ENCODE assay signal across 8 cellular contexts in genomic region chr15:49155110-49155833, GRCh38. TPM values are rescaled to one million over a fixed set of nuclear protein-coding genes. Genes with fewer than 3 reads are reported as not detected.
DNase-seq lines count a peak whose midpoint lies in the region; ATAC-seq, FAIRE-seq and TF ChIP-seq lines count a peak whose summit lies in the region.

COPS2 (minus strand) TSS chr15:49155599; CDS start chr15:49155578, 21 bp downstream.

- peak; percentile 85 for FAIRE-seq in endothelial cell of umbilical vein (lab: Jason Lieb, UNC)

- BruUV-seq in endothelial cell of umbilical vein (replicated peaks; lab: Mats Ljungman, UMichigan): TSS peak; percentile 41

- H3K27ac ChIP-seq in OCI-LY3 (ENCODE audit: low read length): peak within 1 kb of the TSS; percentile 62
- peak within 1 kb of the TSS; percentile 62 for H3K27ac ChIP-seq in endothelial cell of umbilical vein (ENCODE audit: insufficient read depth, low read depth, low read length)

- H3K4me3 ChIP-seq in OCI-LY3 (ENCODE audit: low read length) (peak within 1 kb of the TSS; percentile 82), endothelial cell of umbilical vein (replicated peaks in 1 of 3; ENCODE audit: insufficient read depth in 1 of 3, low read depth in 1 of 3, low read length in 3 of 3) (peak within 1 kb of the TSS; percentile 82 to 96 (median 83))

- peak; percentile 92 for ATAC-seq in GM21515 (IDR thresholded peaks at IDR 0.05; ENCODE audit: unreplicated experiment)

- CTCF ChIA-PET in endothelial cell of umbilical vein (lab: Charles Lee): interaction anchor here (0.8 to 3.4 kb wide), 14 partner anchors 10 to 990 kb away, joined by 3 to 26 read pairs (median 4); partner anchors contain the start of genes GALK2 and SECISBP2L

- intact Hi-C loops in endothelial cell of umbilical vein (cut with micrococcal nuclease): loop anchor here (1.0 to 10.0 kb wide), 9 partner anchors 15 to 990 kb away; partner anchors contain the start of genes DUT, FAM227B, FBN1 and GALK2

- H3K36me3 ChIP-seq in OCI-LY3 (replicated peaks; ENCODE audit: low read depth, low read length): peaks cover 8% of the 10 kb centered on the region
- no peaks in the 10 kb centered on the region for H3K36me3 ChIP-seq in endothelial cell of umbilical vein (ENCODE audit: control insufficient read depth in 2 of 2, extremely low read depth in 1 of 2, insufficient read depth in 2 of 2, low read length in 2 of 2)

- no peaks in the 10 kb centered on the region for H3K9me1 ChIP-seq in endothelial cell of umbilical vein (replicated peaks; ENCODE audit: control insufficient read depth, extremely low read depth, insufficient read depth, low read length)

- TF ChIP-seq POLR2A in endothelial cell of umbilical vein (IDR thresholded peaks at IDR 0.05; ENCODE audit: low read depth, low read length): peak; percentile 60

- dilution Hi-C loops in endothelial cell of umbilical vein (cut with MboI; ENCODE audit: extremely low pct_ligation_motif_present, low sequenced_read_pairs): no loop called here

- H3K79me2 ChIP-seq in OCI-LY3 (ENCODE audit: low read length) (peaks cover 60% of the 10 kb centered on the region), endothelial cell of umbilical vein (ENCODE audit: control insufficient read depth, insufficient read depth, low read length) (peaks cover 71% of the 10 kb centered on the region)

- H3K27me3 ChIP-seq in OCI-LY3 (ENCODE audit: low read depth, low read length) (no peaks in the 10 kb centered on the region), endothelial cell of umbilical vein (ENCODE audit: control insufficient read depth in 2 of 2, insufficient read depth in 2 of 2, low read length in 2 of 2) (no peaks in the 10 kb centered on the region)

- H3K9ac ChIP-seq in OCI-LY3 (ENCODE audit: low read length) (peak within 1 kb of the TSS; percentile 86), endothelial cell of umbilical vein (replicated peaks; ENCODE audit: extremely low read depth, insufficient read depth, low read length) (peak within 1 kb of the TSS; percentile 89)

- TF ChIP-seq CTCF in OCI-LY3 (IDR thresholded peaks at IDR 0.05; ENCODE audit: low read depth, low read length) (no peak), endothelial cell of umbilical vein (IDR thresholded peaks at IDR 0.05; ENCODE audit: extremely low read depth in 1 of 2, insufficient read depth in 1 of 2, low read depth in 1 of 2, low read length in 2 of 2) (no peak)

- H4K20me1 ChIP-seq in OCI-LY3 (ENCODE audit: insufficient read depth, low read length): peaks cover 17% of the 10 kb centered on the region
- H4K20me1 ChIP-seq in endothelial cell of umbilical vein (replicated peaks; ENCODE audit: control insufficient read depth, extremely low read depth, insufficient read depth, low read length): peaks cover 7% of the 10 kb centered on the region

- H2AFZ ChIP-seq in OCI-LY3 (ENCODE audit: low read depth, low read length): peak within 1 kb of the TSS; percentile 77
- peak within 1 kb of the TSS; percentile 79 for H2AFZ ChIP-seq in endothelial cell of umbilical vein (ENCODE audit: low read depth, low read length)

- DNase-seq in D341Med (ENCODE audit: low spot score) (peak; percentile 85), HuH-7 (ENCODE audit: low spot score) (peak; percentile 58), activated T-cell treated with anti-CD3 and anti-CD28 coated beads for 1 hour (ENCODE audit: low read depth) (peak; percentile 85), endothelial cell of umbilical vein (ENCODE audit: low read depth, low spot score) (peak; percentile 99), midbrain (lab: John Stamatoyannopoulos, UW) (peak; percentile 99)
- peak; percentile 84 to 88 for DNase-seq in stimulated activated CD8-positive, alpha-beta memory T cell treated with anti-CD3 and anti-CD28 coated beads, Interleukin-2, amount 100 ng/mL, for 1 hour (ENCODE audit: low read depth in 2 of 2)

- H3K4me2 ChIP-seq in OCI-LY3 (ENCODE audit: low read length) (peak within 1 kb of the TSS; percentile 98), endothelial cell of umbilical vein (ENCODE audit: insufficient read depth, low read length) (peak within 1 kb of the TSS; percentile 100)

- H3K4me1 ChIP-seq in OCI-LY3 (ENCODE audit: low read length) (peaks cover 22% of the 10 kb centered on the region), endothelial cell of umbilical vein (ENCODE audit: control insufficient read depth, extremely low read depth, insufficient read depth, low read length) (peaks cover 23% of the 10 kb centered on the region)

- POLR2A ChIA-PET in endothelial cell of umbilical vein (lab: Charles Lee): interaction anchor here (0.6 to 1.7 kb wide), 3 partner anchors 15 to 1191 kb away, joined by 3 to 9 read pairs (median 7); partner anchors contain the start of gene GALK2

- H3K9me3 ChIP-seq in OCI-LY3 (ENCODE audit: insufficient read depth, low read length) (no peaks in the 10 kb centered on the region), endothelial cell of umbilical vein (replicated peaks; ENCODE audit: control insufficient read depth, insufficient read depth, low read length) (no peaks in the 10 kb centered on the region)

TF ChIP-seq in endothelial cell of umbilical vein, 7 proteins besides CTCF, POLR2A, EP300 and RAD21:
- TF ChIP-seq FOS (IDR thresholded peaks at IDR 0.05; ENCODE audit: borderline replicate concordance, insufficient read depth, low read length): no peak
- no peak for TF ChIP-seq GATA2 (IDR thresholded peaks at IDR 0.05; ENCODE audit: insufficient read depth, insufficient read length, low read depth, low read length)
- TF ChIP-seq POLR2AphosphoS5 (IDR thresholded peaks at IDR 0.05; ENCODE audit: insufficient read depth, low read depth, low read length): peak; percentile 67
- no peak for TF ChIP-seq MAX (IDR thresholded peaks at IDR 0.05; ENCODE audit: insufficient read depth, insufficient read length)
- TF ChIP-seq JUN (IDR thresholded peaks at IDR 0.05; ENCODE audit: borderline replicate concordance, insufficient read depth, insufficient read length, low read depth): peak; percentile 23
- TF ChIP-seq EZH2 (IDR thresholded peaks at IDR 0.05; ENCODE audit: borderline replicate concordance, low read depth, low read length, severe bottlenecking): no peak
- TF ChIP-seq MYC (IDR thresholded peaks at IDR 0.05; ENCODE audit: low read depth, low read length): no peak

RNA-seq across cellular contexts. Expression of gene COPS2, which starts in this region (rescaled TPM):
- 74.9 and 79.3 TPM in 2 replicates for total RNA-seq in endothelial cell of umbilical vein
- 14.8 and 20.2 TPM in 2 replicates for polyA plus RNA-seq in endothelial cell of umbilical vein
- polyA plus RNA-seq in endothelial cell of umbilical vein (2011; cell fraction: cytosol; rRNA removed): 42.2 and 42.6 TPM in 2 replicates
- 22.2 and 32.4 TPM in 2 replicates for polyA plus RNA-seq in endothelial cell of umbilical vein (2011; cell fraction: nucleus; rRNA removed)
- 50.1 and 99.1 TPM in 2 replicates for polyA plus RNA-seq in endothelial cell of umbilical vein (2012)
- polyA minus RNA-seq in endothelial cell of umbilical vein: 21.7 and 22.0 TPM in 2 replicates
- 45.4 TPM for polyA minus RNA-seq in endothelial cell of umbilical vein (2011; cell fraction: cytosol; rRNA and poly(A)+ RNA removed)
- polyA minus RNA-seq in endothelial cell of umbilical vein (2011; cell fraction: nucleus; rRNA and poly(A)+ RNA removed): 27.7 and 41.8 TPM in 2 replicates

Comparison
In these comparisons a context has a peak if more than half of its experiments do, and no peak if none do; other contexts are left out.
1. Peak in every context shown above with its lines: DNase-seq, ATAC-seq, H3K4me3 ChIP-seq and H3K27ac ChIP-seq.